In genomic region chr20:52972965-52973819, GRCh38 we compare ENCODE assay signal across 8 cellular contexts. TPM values are rescaled to one million over a fixed set of nuclear protein-coding genes. Genes with fewer than 3 reads are reported as not detected.
DNase-seq lines count a peak whose midpoint lies in the region; ATAC-seq and TF ChIP-seq lines count a peak whose summit lies in the region.

No MANE protein-coding gene starts in this region.

- no peak overlapping the region for H2BK15ac ChIP-seq in H9 (ENCODE audit: low read depth, low read length)

- H3K4me2 ChIP-seq in H9 (ENCODE audit: insufficient read depth, insufficient read length, low read length) = peak overlapping the region; percentile 88

- no peak overlapping the region for H4K8ac ChIP-seq in H9 (replicated peaks; ENCODE audit: insufficient read length, low read depth, low read length)

- peaks cover 6 to 15% of the 10 kb centered on the region in 2 experiments for H3K4me1 Mint-ChIP-seq in H9
- peaks cover 14 to 53% (median 46%) of the 10 kb centered on the region in 7 donors for H3K4me1 Mint-ChIP-seq in naive thymus-derived CD4-positive, alpha-beta T cell

- H3K79me2 ChIP-seq in H9 (ENCODE audit: insufficient read depth, low read length) = no peaks in the 10 kb centered on the region

- CTCF ChIA-PET in naive thymus-derived CD4-positive, alpha-beta T cell (lab: Charles Lee) = interaction anchor here (0.6 to 1.0 kb wide), 3 partner anchors 29 to 372 kb away, joined by 3 to 5 read pairs (median 5); no protein-coding TSS in a partner anchor

- peaks cover 69% of the 10 kb centered on the region for H3K27me3 Mint-ChIP-seq in H9 (ENCODE audit: low read depth)
- H3K27me3 Mint-ChIP-seq in naive thymus-derived CD4-positive, alpha-beta T cell = peaks cover 0 to 32% (median 7%) of the 10 kb centered on the region in 5 donors

- DNase-seq in H9 = peak; percentile 54
- DNase-seq in activated CD4-positive, alpha-beta T cell treated with anti-CD3 and anti-CD28 coated beads for 48 hours = peak; percentile 57
- peak; percentile 28 to 55 (median 44) for DNase-seq in naive thymus-derived CD4-positive, alpha-beta T cell
- DNase-seq in upper lobe of right lung = no peak
- DNase-seq in WERI-Rb-1 = no peak
- no peak for DNase-seq in dedifferentiated amniotic fluid mesenchymal stem cell (ENCODE audit: extremely low spot score)

- H3K36me3 Mint-ChIP-seq in H9 (ENCODE audit: insufficient read depth in 1 of 3, low read depth in 3 of 3) = no peaks in the 10 kb centered on the region; a peak in 1 of 7 replicates
- peaks cover 0 to 5% (median 0%) of the 10 kb centered on the region in 5 donors for H3K36me3 Mint-ChIP-seq in naive thymus-derived CD4-positive, alpha-beta T cell

- peaks cover 15% of the 10 kb centered on the region for H3K23me2 ChIP-seq in H9 (ENCODE audit: insufficient read length, low read depth, low read length, poor library complexity, severe bottlenecking)

- H2AK5ac ChIP-seq in H9 (ENCODE audit: insufficient read length, low read length) = no peak overlapping the region

- H4K20me1 ChIP-seq in H9 (ENCODE audit: control insufficient read depth, insufficient read depth, insufficient read length) = no peaks in the 10 kb centered on the region

- H3K23ac ChIP-seq in H9 (ENCODE audit: insufficient read length, low read depth, low read length) = no peak overlapping the region

- POLR2A ChIA-PET in naive thymus-derived CD4-positive, alpha-beta T cell (lab: Charles Lee) = interaction anchor here (0.6 to 12.7 kb wide), 12 partner anchors 9 to 568 kb away, joined by 3 to 299 read pairs (median 4); no protein-coding TSS in a partner anchor

- H3K36me3 ChIP-seq in endocrine pancreas (ENCODE audit: control insufficient read depth, insufficient read depth, low read length) (no peaks in the 10 kb centered on the region), upper lobe of right lung (no peaks in the 10 kb centered on the region), WERI-Rb-1 (no peaks in the 10 kb centered on the region)
- peaks cover 0 to 6% (median 0%) of the 10 kb centered on the region in 3 experiments for H3K36me3 ChIP-seq in naive thymus-derived CD4-positive, alpha-beta T cell (ENCODE audit: control insufficient read depth in 2 of 3, insufficient read depth in 3 of 3, low read length in 3 of 3)

- H3K9ac ChIP-seq in H9 (ENCODE audit: extremely low read depth, insufficient read length, low read length) (peak overlapping the region; percentile 19), endocrine pancreas (ENCODE audit: control insufficient read depth, insufficient read depth, low read length) (peak overlapping the region; percentile 79)

- H3K14ac ChIP-seq in H9 (ENCODE audit: insufficient read depth, low read length) = no peak overlapping the region; the same call in 1 of the 2 replicates

- H2AFZ ChIP-seq in H9 (ENCODE audit: low read length) = no peak overlapping the region

- H3K56ac ChIP-seq in H9 (ENCODE audit: insufficient read length, low read depth, low read length) = no peak overlapping the region

- H3K4me3 Mint-ChIP-seq in H9 = peak overlapping the region; percentile 86 to 98
- H3K4me3 Mint-ChIP-seq in naive thymus-derived CD4-positive, alpha-beta T cell = peak overlapping the region; percentile 90 to 100 (median 96)

- no peak overlapping the region for H2BK20ac ChIP-seq in H9 (ENCODE audit: low read depth, low read length, poor library complexity, severe bottlenecking)

- H4K5ac ChIP-seq in H9 (ENCODE audit: insufficient read length, low read depth, low read length) = no peak overlapping the region

- no peak overlapping the region for H2BK5ac ChIP-seq in H9 (ENCODE audit: insufficient read length, low read length)

- WGBS in H9 (ENCODE audit: extremely low coverage, insufficient read length, low lambda C conversion rate) = no CpG with 5 or more reads among the region's 39 CpGs

- H3K27ac ChIP-seq in H9 (ENCODE audit: insufficient read length, low read depth, low read length) = no peak overlapping the region
- peak overlapping the region; percentile 97 for H3K27ac ChIP-seq in naive thymus-derived CD4-positive, alpha-beta T cell (ENCODE audit: low read depth, low read length)
- peak overlapping the region; percentile 36 for H3K27ac ChIP-seq in upper lobe of right lung
- H3K27ac ChIP-seq in WERI-Rb-1 = no peak overlapping the region

- H2BK120ac ChIP-seq in H9 (ENCODE audit: low read depth, low read length, poor library complexity, severe bottlenecking) = no peak overlapping the region

- no peak overlapping the region for H3K18ac ChIP-seq in H9 (ENCODE audit: insufficient read length, low read depth, low read length)

- H3K79me1 ChIP-seq in H9 (ENCODE audit: insufficient read depth, low read depth, low read length, poor library complexity, severe bottlenecking) = no peaks in the 10 kb centered on the region

- H3K4me1 ChIP-seq in H9 (ENCODE audit: insufficient read depth, low read length) = no peaks in the 10 kb centered on the region
- peaks cover 3% of the 10 kb centered on the region for H3K4me1 ChIP-seq in endocrine pancreas (ENCODE audit: control insufficient read depth, insufficient read depth, low read length)
- peaks cover 0 to 18% of the 10 kb centered on the region in 2 donors for H3K4me1 ChIP-seq in naive thymus-derived CD4-positive, alpha-beta T cell (ENCODE audit: control insufficient read depth in 2 of 2, insufficient read depth in 2 of 2, low read length in 2 of 2)
- no peaks in the 10 kb centered on the region for H3K4me1 ChIP-seq in upper lobe of right lung

- TF ChIP-seq CTCF in H9 (conservative IDR thresholded peaks at IDR 0.05) (no peak), upper lobe of right lung (IDR thresholded peaks at IDR 0.05) (no peak), WERI-Rb-1 (IDR thresholded peaks at IDR 0.05; ENCODE audit: low read depth, low read length) (no peak)

- H3T11ph ChIP-seq in H9 (ENCODE audit: low read length) = no peak overlapping the region

- peak; percentile 16 for ATAC-seq in naive thymus-derived CD4-positive, alpha-beta T cell
- ATAC-seq in upper lobe of right lung (peak; percentile 14), HG03097 (IDR thresholded peaks at IDR 0.05; ENCODE audit: low FRiP score, unreplicated experiment) (no peak)

- H3K4me3 ChIP-seq in endocrine pancreas (ENCODE audit: control insufficient read depth, insufficient read depth, low read length) = peak overlapping the region; percentile 85
- H3K4me3 ChIP-seq in naive thymus-derived CD4-positive, alpha-beta T cell (ENCODE audit: low read length) = peak overlapping the region; percentile 65
- H3K4me3 ChIP-seq in upper lobe of right lung = peak overlapping the region; percentile 48
- no peak overlapping the region for H3K4me3 ChIP-seq in WERI-Rb-1 (ENCODE audit: low read depth, low read length)

- no peak overlapping the region for H4K91ac ChIP-seq in H9 (ENCODE audit: insufficient read length, low read depth, low read length)

- H2BK12ac ChIP-seq in H9 (ENCODE audit: insufficient read length, low read depth, low read length) = no peak overlapping the region

- H3K9me3 ChIP-seq in H9 (ENCODE audit: control insufficient read depth, low read depth, low read length) (no peaks in the 10 kb centered on the region), endocrine pancreas (ENCODE audit: control insufficient read depth, low read length) (no peaks in the 10 kb centered on the region), upper lobe of right lung (no peaks in the 10 kb centered on the region), WERI-Rb-1 (ENCODE audit: severe bottlenecking) (no peaks in the 10 kb centered on the region)
- H3K9me3 ChIP-seq in naive thymus-derived CD4-positive, alpha-beta T cell (ENCODE audit: control insufficient read depth in 2 of 3, low read length in 3 of 3) = no peaks in the 10 kb centered on the region

- no peaks in the 10 kb centered on the region for H3K9me3 Mint-ChIP-seq in H9
- peaks cover 0 to 2% (median 0%) of the 10 kb centered on the region in 11 donors for H3K9me3 Mint-ChIP-seq in naive thymus-derived CD4-positive, alpha-beta T cell

- peaks cover 3% of the 10 kb centered on the region; the same call in 1 of the 2 replicates for H3K27me3 ChIP-seq in H9 (ENCODE audit: insufficient read depth, low read length)
- no peaks in the 10 kb centered on the region for H3K27me3 ChIP-seq in endocrine pancreas (ENCODE audit: control insufficient read depth, insufficient read depth, low read length)
- H3K27me3 ChIP-seq in naive thymus-derived CD4-positive, alpha-beta T cell (ENCODE audit: control insufficient read depth in 2 of 2, insufficient read depth in 2 of 2, low read length in 2 of 2) = peaks cover 0 to 3% of the 10 kb centered on the region in 2 donors
- H3K27me3 ChIP-seq in upper lobe of right lung = peaks cover 19% of the 10 kb centered on the region
- no peaks in the 10 kb centered on the region for H3K27me3 ChIP-seq in WERI-Rb-1 (ENCODE audit: insufficient read depth, low read depth, severe bottlenecking)

- no peak overlapping the region for H3K4ac ChIP-seq in H9 (ENCODE audit: low read depth, low read length)

- H3K27ac Mint-ChIP-seq in H9 = no peak overlapping the region
- peak overlapping the region; percentile 93 to 97 (median 95) for H3K27ac Mint-ChIP-seq in naive thymus-derived CD4-positive, alpha-beta T cell

- intact Hi-C loops in naive thymus-derived CD4-positive, alpha-beta T cell (cut with micrococcal nuclease) = loop anchor here (1.0 to 10.0 kb wide), 13 partner anchors 11 to 974 kb away; no protein-coding TSS in a partner anchor
- intact Hi-C loops in upper lobe of right lung (cut with DNase I) = no loop called here

RNA-seq across cellular contexts. Expression of gene TSHZ2, which starts 1.0 kb away (rescaled TPM):
- total RNA-seq in H9 (2021) (0.07 TPM in 1 of 2 replicates, not detected in the other), upper lobe of right lung (5.2 TPM)
- 10 to 100 TPM; 21.0 to 84.5 (median 59.2) TPM for total RNA-seq in naive thymus-derived CD4-positive, alpha-beta T cell
- polyA plus RNA-seq in naive thymus-derived CD4-positive, alpha-beta T cell = 1 to 10 TPM; 6.0 to 7.7 TPM

Comparison
In these comparisons a context has a peak if more than half of its experiments do, and no peak if none do; other contexts are left out.
1. DNase-seq: peak in H9 (single experiment), activated CD4-positive, alpha-beta T cell treated with anti-CD3 and anti-CD28 coated beads for 48 hours (single experiment) and naive thymus-derived CD4-positive, alpha-beta T cell (9 of 9); none in upper lobe of right lung (single experiment), WERI-Rb-1 (single experiment) and dedifferentiated amniotic fluid mesenchymal stem cell (single experiment).
2. H3K27ac ChIP-seq: peak in naive thymus-derived CD4-positive, alpha-beta T cell (single experiment) and upper lobe of right lung (single experiment); none in H9 (single experiment) and WERI-Rb-1 (single experiment).
3. H3K27ac Mint-ChIP-seq: peak in naive thymus-derived CD4-positive, alpha-beta T cell (9 of 9); none in H9 (0 of 3).